In the genomic region with DNA sequence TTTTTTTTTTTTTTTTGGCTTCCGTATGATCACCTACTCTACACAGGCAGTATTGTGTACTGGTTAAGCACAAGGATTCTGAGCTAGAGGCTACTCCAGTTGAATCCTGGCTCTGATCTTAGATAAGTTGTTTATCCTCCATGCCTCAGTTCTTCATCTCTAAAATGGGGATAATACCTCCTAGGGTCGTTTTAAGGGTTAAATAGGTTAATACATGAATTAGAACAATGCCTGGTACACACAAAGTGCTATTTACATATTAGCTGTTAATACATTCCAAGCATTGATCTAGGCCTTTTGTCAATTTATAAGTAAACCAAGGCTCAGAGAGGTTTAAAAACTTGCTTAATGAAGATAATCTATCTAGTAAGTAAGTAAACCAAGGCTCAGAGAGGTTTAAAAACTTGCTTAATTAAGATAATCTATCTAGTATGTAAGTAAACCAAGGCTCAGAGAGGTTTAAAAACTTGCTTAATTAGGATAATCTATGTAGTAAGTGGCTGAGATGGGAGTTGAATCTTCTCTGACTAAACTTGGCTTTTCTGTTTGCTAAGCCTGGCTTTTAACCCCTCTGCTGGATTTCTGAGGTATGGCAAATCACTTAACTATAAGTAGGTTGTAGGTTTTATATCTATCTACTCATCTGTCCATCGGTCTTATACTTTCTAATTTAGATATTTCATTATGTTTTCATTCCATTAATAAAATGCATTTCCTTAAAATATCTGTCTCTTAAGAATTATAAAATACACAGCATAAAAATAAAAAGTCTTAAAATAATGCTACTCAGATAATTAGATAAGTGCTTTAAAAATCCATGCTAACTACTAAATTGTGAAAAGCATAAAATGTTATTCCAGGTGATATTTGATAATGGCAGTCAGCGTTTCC, we compare ENCODE assay signal across 8 cellular contexts. TPM values are rescaled to one million over a fixed set of nuclear protein-coding genes. Genes with fewer than 3 reads are reported as not detected.
DNase-seq lines count a peak whose midpoint lies in the region; ATAC-seq and TF ChIP-seq lines count a peak whose summit lies in the region.

No MANE protein-coding gene starts in this region.

- intact Hi-C loops in psoas muscle (cut with DNase I) = loop anchor here in 1 of 2 donors (5.0 kb wide), 1 partner anchor 35 kb away; no protein-coding TSS in a partner anchor

- H3K27me3 ChIP-seq in brain microvascular endothelial cell (replicated peaks) (no peaks in the 10 kb centered on the region), psoas muscle (ENCODE audit: insufficient read depth in 3 of 3, low read length in 2 of 3) (no peaks in the 10 kb centered on the region)

- no peak overlapping the region for H3K27ac ChIP-seq in brain microvascular endothelial cell
- H3K27ac ChIP-seq in psoas muscle = peak overlapping the region; percentile 17

- no peaks in the 10 kb centered on the region for H3K9me3 ChIP-seq in psoas muscle

- ATAC-seq in psoas muscle = no peak

- H3K4me3 ChIP-seq in brain microvascular endothelial cell (ENCODE audit: low read depth, low read length) (no peak overlapping the region), psoas muscle (no peak overlapping the region)

- CTCF ChIA-PET in HEK293T (lab: Yijun Ruan, JAX) = interaction anchor here (1.0 kb wide), 1 partner anchor 70 kb away, joined by 3 read pairs; no protein-coding TSS in a partner anchor

- DNase-seq in NCI-H2196 (lab: John Stamatoyannopoulos, UW; ENCODE audit: unreplicated experiment) (peak; percentile 14), NCI-H2196 treated with DMSO at 0.1 percent for 48 hours (lab: John Stamatoyannopoulos, UW; ENCODE audit: unreplicated experiment) (no peak), HEK293T (ENCODE audit: extremely low spot score) (peak; percentile 31), MV-4-11 (lab: John Stamatoyannopoulos, UW) (peak; percentile 42), brain microvascular endothelial cell (peak; percentile 51), psoas muscle (no peak), pons (ENCODE audit: low spot score) (no peak), epidermal melanocyte (ENCODE audit: insufficient read length, low spot score) (no peak)

- no peaks in the 10 kb centered on the region for H3K36me3 ChIP-seq in brain microvascular endothelial cell (replicated peaks)
- H3K36me3 ChIP-seq in psoas muscle (ENCODE audit: insufficient read depth in 1 of 2, low read depth in 1 of 2) = no peaks in the 10 kb centered on the region

- TF ChIP-seq CTCF in brain microvascular endothelial cell (IDR thresholded peaks at IDR 0.05; ENCODE audit: low read depth, low read length, missing control alignments) (peak; percentile 62), psoas muscle (IDR thresholded peaks at IDR 0.05) (peak; percentile 14)

- 84 to 90% (median 90%) methylated on average over 4 of the region's 4 CpGs for WGBS in psoas muscle, 3 donors

- H3K4me1 ChIP-seq in psoas muscle = peaks cover 37% of the 10 kb centered on the region

- in situ Hi-C loops in brain microvascular endothelial cell (cut with HindIII; ENCODE audit: low pct_ligation_motif_present, low sequenced_read_pairs) = no loop called here

- POLR2A ChIA-PET in HEK293T (lab: Yijun Ruan, JAX) = no interaction called here

TF ChIP-seq in HEK293T, 16 proteins besides CTCF, POLR2A, EP300 and RAD21:
- TF ChIP-seq HDGF (IDR thresholded peaks at IDR 0.05; ENCODE audit: borderline replicate concordance) = no peak
- TF ChIP-seq ARNT (IDR thresholded peaks at IDR 0.05) = no peak
- no peak for TF ChIP-seq SUZ12 (IDR thresholded peaks at IDR 0.05)
- no peak for TF ChIP-seq ZNF384 (IDR thresholded peaks at IDR 0.05)
- no peak for TF ChIP-seq CTBP1 (IDR thresholded peaks at IDR 0.05; ENCODE audit: borderline replicate concordance)
- TF ChIP-seq ELF4 (IDR thresholded peaks at IDR 0.05) = no peak
- TF ChIP-seq SP1 (IDR thresholded peaks at IDR 0.05) = no peak
- TF ChIP-seq FOXM1 (IDR thresholded peaks at IDR 0.05; ENCODE audit: borderline replicate concordance) = no peak

RNA-seq across cellular contexts. Expression of gene ST7, which starts 59.2 kb away (rescaled TPM):
- 10 to 100 TPM in 2 of 4 donors, 1 to 10 TPM in 2; 6.3 to 12.5 (median 8.8) TPM for total RNA-seq in psoas muscle
- 10 to 100 TPM in 1 of 3 donors, 1 to 10 TPM in 2; 6.0 to 12.3 (median 6.7) TPM for polyA plus RNA-seq in psoas muscle

Comparison
In these comparisons a context has a peak if more than half of its experiments do, and no peak if none do; other contexts are left out.
1. DNase-seq: peak in NCI-H2196 (single experiment), HEK293T (single experiment), MV-4-11 (single experiment) and brain microvascular endothelial cell (single experiment); none in NCI-H2196 treated with DMSO at 0.1 percent for 48 hours (single experiment), psoas muscle (0 of 2), pons (single experiment) and epidermal melanocyte (single experiment).